8 cellular contexts compared by ENCODE assay signal in genomic region chr20:53216856-53217576, GRCh38.
A peak's percentile ranks its signal among the peaks of the same experiment; 100 is the strongest.
DNase-seq lines count a peak whose midpoint lies in the region; ATAC-seq and TF ChIP-seq lines count a peak whose summit lies in the region.

No MANE protein-coding gene starts in this region.

- no peaks in the 10 kb centered on the region for H3K36me3 Mint-ChIP-seq in T-cell

- H3K27me3 ChIP-seq in adipocyte (replicated peaks; ENCODE audit: control insufficient read depth, insufficient read depth, low read length) (no peaks in the 10 kb centered on the region), hepatocyte (no peaks in the 10 kb centered on the region), skeletal muscle tissue (ENCODE audit: control insufficient read depth in 3 of 3, insufficient read depth in 3 of 3, low read length in 3 of 3) (no peaks in the 10 kb centered on the region)

- no peaks in the 10 kb centered on the region for H3K9me3 Mint-ChIP-seq in T-cell

- POLR2A ChIA-PET in T-cell (lab: Charles Lee) = no interaction called here

- H3K36me3 ChIP-seq in adipocyte (ENCODE audit: control insufficient read depth, insufficient read depth, low read length, severe bottlenecking) = no peaks in the 10 kb centered on the region
- no peaks in the 10 kb centered on the region for H3K36me3 ChIP-seq in hepatocyte (replicated peaks; ENCODE audit: insufficient read depth, low read depth)
- H3K36me3 ChIP-seq in skeletal muscle tissue (ENCODE audit: control insufficient read depth in 3 of 3, insufficient read depth in 3 of 3, low read length in 3 of 3) = no peaks in the 10 kb centered on the region

- peaks cover 12% of the 10 kb centered on the region for H3K4me1 ChIP-seq in adipocyte (ENCODE audit: control insufficient read depth, insufficient read depth, low read length)
- no peaks in the 10 kb centered on the region for H3K4me1 ChIP-seq in hepatocyte (ENCODE audit: insufficient read depth)
- H3K4me1 ChIP-seq in skeletal muscle tissue (ENCODE audit: control insufficient read depth in 3 of 3, insufficient read depth in 3 of 3, low read length in 3 of 3) = no peaks in the 10 kb centered on the region

- WGBS in hepatocyte (ENCODE audit: low lambda C conversion rate, missing lambda C conversion rate) = 29% methylated on average over 32 of the region's 32 CpGs

- H3K27ac Mint-ChIP-seq in T-cell = peak overlapping the region; percentile 76 to 80

- H3K27ac ChIP-seq in hepatocyte (no peak overlapping the region), skeletal muscle tissue (ENCODE audit: low read depth, low read length) (no peak overlapping the region)

- H3K4me3 ChIP-seq in Jurkat, Clone E6-1 (ENCODE audit: low read length) = no peak overlapping the region
- H3K4me3 ChIP-seq in adipocyte (ENCODE audit: low read length) (peak overlapping the region; percentile 43), hepatocyte (no peak overlapping the region), skeletal muscle tissue (ENCODE audit: low read length in 3 of 3) (peak overlapping the region; percentile 20 to 58 (median 38))

- DNase-seq in AG08396 (ENCODE audit: low spot score) (peak; percentile 38), GM19240 (ENCODE audit: insufficient read length, low spot score) (peak; percentile 48), T-cell (peak; percentile 41 to 87 (median 74)), adipocyte (ENCODE audit: low read depth) (peak; percentile 25), hepatocyte (ENCODE audit: low spot score) (peak; percentile 82)
- peak; percentile 18 for DNase-seq in Jurkat, Clone E6-1 (ENCODE audit: low read depth, low spot score)

- peak; percentile 84 for TF ChIP-seq CTCF in hepatocyte (IDR thresholded peaks at IDR 0.05; ENCODE audit: poor library complexity)

- H3K9me3 ChIP-seq in adipocyte (ENCODE audit: control insufficient read depth, low read length) (peaks cover 8% of the 10 kb centered on the region), hepatocyte (ENCODE audit: low read depth) (no peaks in the 10 kb centered on the region), skeletal muscle tissue (ENCODE audit: control insufficient read depth in 3 of 3, low read length in 3 of 3) (peaks cover 0 to 2% (median 0%) of the 10 kb centered on the region in 3 donors)

- peaks cover 29 to 43% (median 29%) of the 10 kb centered on the region in 3 donors for H3K4me1 Mint-ChIP-seq in T-cell

- H2AFZ ChIP-seq in hepatocyte = peak overlapping the region; percentile 12

- no peaks in the 10 kb centered on the region for H3K9me2 ChIP-seq in hepatocyte (replicated peaks; ENCODE audit: insufficient read depth)

- peak overlapping the region; percentile 62 to 64 (median 63) for H3K4me3 Mint-ChIP-seq in T-cell

- no peaks in the 10 kb centered on the region for H3K79me2 ChIP-seq in hepatocyte

- H4K20me1 ChIP-seq in hepatocyte (ENCODE audit: insufficient read depth, poor library complexity, severe bottlenecking) = no peaks in the 10 kb centered on the region

- H3K4me2 ChIP-seq in hepatocyte = peak overlapping the region; percentile 79

- peaks cover 0 to 6% of the 10 kb centered on the region in 2 donors for H3K27me3 Mint-ChIP-seq in T-cell

- CTCF ChIA-PET in T-cell (lab: Charles Lee) = interaction anchor here (0.6 to 2.7 kb wide), 8 partner anchors 9 to 972 kb away, joined by 3 to 20 read pairs (median 4); no protein-coding TSS in a partner anchor

- ATAC-seq in T-cell (replicated peaks in 1 of 4) (peak; percentile 82 to 89 (median 86)), GM19395 (IDR thresholded peaks at IDR 0.05; ENCODE audit: unreplicated experiment) (no peak)

- H3K9ac ChIP-seq in adipocyte (ENCODE audit: low read length) (no peak overlapping the region), skeletal muscle tissue (ENCODE audit: low read depth in 1 of 3, low read length in 3 of 3) (no peak overlapping the region)

Comparison
In these comparisons a context has a peak if more than half of its experiments do, and no peak if none do; other contexts are left out.
1. DNase-seq: peak in every context shown above with its lines; median percentile 82 in hepatocyte; 74 in T-cell; 48 in GM19240; 38 in AG08396; 25 in adipocyte; 18 in Jurkat, Clone E6-1.
2. H3K4me3 ChIP-seq: peak in adipocyte (single experiment) and skeletal muscle tissue (3 of 3); none in Jurkat, Clone E6-1 (single experiment) and hepatocyte (single experiment).